In the genomic region with DNA sequence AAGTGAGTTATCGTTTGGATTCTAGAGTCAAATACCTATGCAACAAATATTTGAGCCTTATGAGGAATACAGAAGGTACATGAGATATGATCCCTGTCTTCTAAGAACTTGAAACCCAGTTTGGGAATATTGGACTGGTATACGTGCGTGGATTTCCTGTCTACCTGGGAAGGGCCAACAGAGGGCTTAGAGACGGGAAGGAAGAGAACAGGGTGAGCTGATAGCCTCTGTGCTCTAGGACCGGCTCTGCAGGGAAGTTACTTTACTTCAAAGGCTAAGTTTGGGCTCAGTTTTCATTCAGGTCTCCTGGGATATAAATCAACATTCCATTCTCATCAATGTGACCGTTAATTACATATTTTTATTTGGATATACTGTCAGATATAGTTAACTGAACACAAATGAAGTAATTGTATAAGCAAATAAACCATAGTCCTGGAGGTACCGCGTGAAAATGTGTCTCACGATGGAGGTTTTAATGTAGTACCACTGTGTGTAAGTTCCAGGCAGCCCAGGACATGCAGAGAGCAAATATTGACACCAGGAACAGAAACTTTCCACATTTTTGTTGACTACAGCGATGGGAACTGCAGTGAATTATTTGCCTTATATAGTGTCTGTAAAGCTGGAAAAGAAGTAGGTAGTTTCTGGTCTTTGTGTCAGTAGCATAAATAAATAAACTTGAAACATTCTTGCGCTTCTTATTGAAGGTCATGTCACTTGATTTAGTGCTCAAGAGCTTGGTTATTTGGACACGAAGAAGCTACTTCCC, we compare ENCODE assay signal across 14 cellular contexts. TPM values are rescaled to one million over a fixed set of nuclear protein-coding genes. Genes with fewer than 3 reads are reported as not detected.
DNase-seq lines count a peak whose midpoint lies in the region; ATAC-seq, FAIRE-seq and TF ChIP-seq lines count a peak whose summit lies in the region.
"Had no signal": no experiment of that assay in that cellular context is flagged by ENCODE, and none has a peak within 500 bp of the region (broad histone marks: within the 10 kb centered on the region; RNA-seq: fewer than 3 reads in every experiment).

No MANE protein-coding gene starts in this region.

- TF ChIP-seq EP300 in esophagus muscularis mucosa (IDR thresholded peaks at IDR 0.05), result no peak

- TF ChIP-seq CTCF in esophagus muscularis mucosa (IDR thresholded peaks at IDR 0.05), result no peak
- TF ChIP-seq CTCF in dorsolateral prefrontal cortex (IDR thresholded peaks at IDR 0.05 in 54 of 56, conservative IDR thresholded peaks at IDR 0.05 in 2 of 56; ENCODE audit: low read depth in 1 of 56, partially characterized antibody in 56 of 56), result no peak

- WGBS in esophagus muscularis mucosa, result 35% methylated on average over 12 of the region's 12 CpGs

- H3K27ac ChIP-seq in esophagus muscularis mucosa (replicated peaks in 1 of 4) (peak overlapping the region; percentile 26 to 59 (median 49)), dorsolateral prefrontal cortex (peak overlapping the region in 11 of 59 donors; percentile 5 to 57 (median 29))

- peaks cover 41 to 67% (median 53%) of the 10 kb centered on the region in 4 donors for H3K4me1 ChIP-seq in esophagus muscularis mucosa

- H3K9me3 ChIP-seq in esophagus muscularis mucosa, result no peaks in the 10 kb centered on the region

- H3K9me3 Mint-ChIP-seq in natural killer cell treated with Interleukin-12 subunit alpha and Interleukin-12 subunit beta and Interleukin-15 and Interleukin-18, amount 100 ng/mL, for 72 hours, result no peaks in the 10 kb centered on the region
- H3K9me3 Mint-ChIP-seq: activated CD4-positive, alpha-beta memory T cell treated with anti-CD3 and anti-CD28 coated beads for 36 hours had no signal

- H3K36me3 ChIP-seq in esophagus muscularis mucosa, result no peaks in the 10 kb centered on the region

- no peaks in the 10 kb centered on the region for H3K36me3 Mint-ChIP-seq in natural killer cell treated with Interleukin-12 subunit alpha and Interleukin-12 subunit beta and Interleukin-15 and Interleukin-18, amount 100 ng/mL, for 72 hours

- peaks cover 57 to 76% of the 10 kb centered on the region in 2 donors for H3K4me1 Mint-ChIP-seq in natural killer cell treated with Interleukin-12 subunit alpha and Interleukin-12 subunit beta and Interleukin-15 and Interleukin-18, amount 100 ng/mL, for 72 hours (ENCODE audit: low read depth in 2 of 2)

- peak; percentile 3 for DNase-seq in Right ventricle myocardium superior
- no peak for DNase-seq in cardiac septum (ENCODE audit: low spot score)
- DNase-seq in esophagus muscularis mucosa (ENCODE audit: extremely low spot score), result no peak
- no peak for DNase-seq in natural killer cell treated with Interleukin-12 subunit alpha and Interleukin-12 subunit beta and Interleukin-15 and Interleukin-18, amount 100 ng/mL, for 72 hours (ENCODE audit: low spot score)
- no peak for DNase-seq in activated CD4-positive, alpha-beta T cell treated with anti-CD3 and anti-CD28 coated beads for 1 hour
- no peak for DNase-seq in frontal cortex (ENCODE audit: low spot score in 2 of 2)
- no peak for DNase-seq in dorsolateral prefrontal cortex
- DNase-seq in stimulated activated CD4-positive, alpha-beta T cell treated with anti-CD3 and anti-CD28 coated beads, Interleukin-15, amount 100 ng/mL, for 24 hours, result no peak
- DNase-seq: activated CD4-positive, alpha-beta memory T cell treated with anti-CD3 and anti-CD28 coated beads for 36 hours; activated naive CD4-positive, alpha-beta T cell; DMS79 treated with DMSO at 0.1 percent for 48 hours; NCI-H1694 treated with DMSO at 0.1 percent for 48 hours; SW 1271 had no signal

- FAIRE-seq in frontal cortex (lab: Jason Lieb, UNC), result no peak

- H3K4me3 ChIP-seq in esophagus muscularis mucosa (no peak overlapping the region), dorsolateral prefrontal cortex (no peak overlapping the region)
- H3K4me3 ChIP-seq: lung had no signal

- H3K27me3 Mint-ChIP-seq in natural killer cell treated with Interleukin-12 subunit alpha and Interleukin-12 subunit beta and Interleukin-15 and Interleukin-18, amount 100 ng/mL, for 72 hours, result no peaks in the 10 kb centered on the region
- H3K27me3 Mint-ChIP-seq: activated CD4-positive, alpha-beta memory T cell treated with anti-CD3 and anti-CD28 coated beads for 36 hours had no signal

- intact Hi-C loops in Right ventricle myocardium superior (cut with DNase I) (no loop called here), cardiac septum (cut with DNase I) (loop anchor here (2.0 kb wide), 1 partner anchor 57 kb away; no protein-coding TSS in a partner anchor), esophagus muscularis mucosa (cut with DNase I) (no loop called here), dorsolateral prefrontal cortex (cut with DNase I) (no loop called here)

- peak overlapping the region; percentile 92 for H3K27ac Mint-ChIP-seq in natural killer cell treated with Interleukin-12 subunit alpha and Interleukin-12 subunit beta and Interleukin-15 and Interleukin-18, amount 100 ng/mL, for 72 hours
- H3K27ac Mint-ChIP-seq: activated CD4-positive, alpha-beta memory T cell treated with anti-CD3 and anti-CD28 coated beads for 36 hours had no signal

- H3K27me3 ChIP-seq in esophagus muscularis mucosa (no peaks in the 10 kb centered on the region), dorsolateral prefrontal cortex (no peaks in the 10 kb centered on the region)

- no peak for TF ChIP-seq POLR2A in esophagus muscularis mucosa (IDR thresholded peaks at IDR 0.05; ENCODE audit: low read depth)

- H3K4me3 Mint-ChIP-seq in natural killer cell treated with Interleukin-12 subunit alpha and Interleukin-12 subunit beta and Interleukin-15 and Interleukin-18, amount 100 ng/mL, for 72 hours, result peak overlapping the region; percentile 76
- H3K4me3 Mint-ChIP-seq: activated CD4-positive, alpha-beta memory T cell treated with anti-CD3 and anti-CD28 coated beads for 36 hours had no signal

- peak; percentile 39 for ATAC-seq in Right ventricle myocardium superior (ENCODE audit: poor library complexity)
- ATAC-seq in natural killer cell treated with Interleukin-12 subunit alpha and Interleukin-12 subunit beta and Interleukin-15 and Interleukin-18, amount 100 ng/mL, for 72 hours, result no peak

RNA-seq across cellular contexts. Expression of gene CHST12, which starts 8.6 kb away (rescaled TPM):
- total RNA-seq in Right ventricle myocardium superior (14.8 TPM), cardiac septum (13.8 TPM), esophagus muscularis mucosa (10 to 100 TPM in 2 of 4 donors, 1 to 10 TPM in 2; 6.6 to 24.0 (median 14.8) TPM), frontal cortex (2.0 TPM), dorsolateral prefrontal cortex (10 to 100 TPM; 19.5 to 66.3 (median 29.6) TPM)
- total RNA-seq in natural killer cell treated with Interleukin-12 subunit alpha and Interleukin-12 subunit beta and Interleukin-15 and Interleukin-18, amount 100 ng/mL, for 72 hours, result 10 to 100 TPM; 29.6 to 31.7 TPM

RNA-seq across cellular contexts. Expression of gene EIF3B, which starts 57.4 kb away (rescaled TPM):
- total RNA-seq in Right ventricle myocardium superior, result 68.0 TPM
- 64.9 TPM for total RNA-seq in cardiac septum
- 100 to 1,000 TPM; 105 to 155 (median 128) TPM for total RNA-seq in esophagus muscularis mucosa
- 100 to 1,000 TPM; 229 to 348 TPM for total RNA-seq in natural killer cell treated with Interleukin-12 subunit alpha and Interleukin-12 subunit beta and Interleukin-15 and Interleukin-18, amount 100 ng/mL, for 72 hours
- 62.8 TPM for total RNA-seq in frontal cortex
- total RNA-seq in dorsolateral prefrontal cortex, result 10 to 100 TPM; 59.7 to 91.4 (median 71.8) TPM
